24 cellular contexts compared by ENCODE assay signal in the genomic region with DNA sequence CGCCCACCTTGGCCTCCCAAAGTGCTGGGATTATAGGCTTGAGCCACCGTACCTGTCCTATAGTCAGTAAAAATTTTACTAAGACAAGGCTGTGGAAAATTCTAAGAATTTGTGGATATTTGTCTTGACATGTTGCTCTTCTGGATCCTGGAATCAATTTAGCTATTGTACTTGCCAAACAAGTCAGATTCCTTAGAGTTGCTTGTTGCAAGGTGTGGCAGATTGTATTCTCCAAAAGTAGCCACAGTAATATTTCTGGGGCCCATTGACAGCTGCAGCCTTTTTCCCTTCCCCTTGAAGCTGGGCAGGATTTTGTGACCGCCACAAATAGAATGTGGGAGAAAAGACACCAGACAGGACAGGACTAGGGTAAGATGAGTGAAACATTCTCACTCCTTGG.
"Had no signal": no experiment of that assay in that cellular context is flagged by ENCODE, and none has a peak within 500 bp of the region (broad histone marks: within the 10 kb centered on the region; RNA-seq: fewer than 3 reads in every experiment).

No MANE protein-coding gene starts in this region.

- H3K4me1 ChIP-seq: heart right ventricle, left lung, lower lobe of right lung, parathyroid adenoma, spleen, testis, transverse colon, uterus had no signal

- H2AFZ ChIP-seq: parathyroid adenoma had no signal

- H3K4me3 ChIP-seq: heart right ventricle, left lung, lower lobe of right lung, spleen, testis, transverse colon, uterus had no signal

- FAIRE-seq: colon, TTC549 had no signal

- H3K9me3 ChIP-seq: left lung, lower lobe of right lung, testis, transverse colon, uterus had no signal

- H3K27me3 ChIP-seq: heart right ventricle, left lung, spleen, testis, transverse colon, uterus had no signal

- H3K36me3 ChIP-seq: heart right ventricle, left lung, lower lobe of right lung, spleen, transverse colon, uterus had no signal

- H3K4me3 Mint-ChIP-seq: activated naive CD8-positive, alpha-beta T cell; naive thymus-derived CD4-positive, alpha-beta T cell had no signal

- H3K27ac ChIP-seq: heart right ventricle, left lung, lower lobe of right lung, parathyroid adenoma, spleen, testis, transverse colon, uterus, VCaP had no signal

- H3K36me3 Mint-ChIP-seq: activated naive CD8-positive, alpha-beta T cell; naive thymus-derived CD4-positive, alpha-beta T cell had no signal

- DNase-seq: activated CD4-positive, alpha-beta T cell treated with anti-CD3 and anti-CD28 coated beads for 4 hours; activated CD4-positive, alpha-beta T cell treated with anti-CD3 and anti-CD28 coated beads, Interleukin-2, amount 50 U/mL, for 4 hours; activated effector memory CD4-positive, alpha-beta T cell treated with Interleukin-2 at 50 U/mL for 16 hours; activated naive CD4-positive, alpha-beta T cell treated with Interleukin-2 at 50 U/mL for 16 hours; anterior cingulate cortex; dermis blood vessel endothelial cell; effector CD4-positive, alpha-beta T cell; foreskin melanocyte; heart right ventricle; left lung; lower lobe of right lung; naive thymus-derived CD4-positive, alpha-beta T cell; right cardiac atrium; spleen; stimulated activated naive CD4-positive, alpha-beta T cell treated with Interleukin-2 at 50 U/mL for 16 hours; T-helper 9 cell; testis; transverse colon; uterus had no signal

- H3K27me3 Mint-ChIP-seq: activated naive CD8-positive, alpha-beta T cell had no signal

- H3K27ac Mint-ChIP-seq: activated naive CD8-positive, alpha-beta T cell; naive thymus-derived CD4-positive, alpha-beta T cell had no signal

- H3K9ac ChIP-seq: parathyroid adenoma had no signal

- ATAC-seq: heart right ventricle; left lung; lower lobe of right lung; naive thymus-derived CD4-positive, alpha-beta T cell; right cardiac atrium had no signal

- H3K79me2 ChIP-seq: parathyroid adenoma had no signal
